In the genomic region with DNA sequence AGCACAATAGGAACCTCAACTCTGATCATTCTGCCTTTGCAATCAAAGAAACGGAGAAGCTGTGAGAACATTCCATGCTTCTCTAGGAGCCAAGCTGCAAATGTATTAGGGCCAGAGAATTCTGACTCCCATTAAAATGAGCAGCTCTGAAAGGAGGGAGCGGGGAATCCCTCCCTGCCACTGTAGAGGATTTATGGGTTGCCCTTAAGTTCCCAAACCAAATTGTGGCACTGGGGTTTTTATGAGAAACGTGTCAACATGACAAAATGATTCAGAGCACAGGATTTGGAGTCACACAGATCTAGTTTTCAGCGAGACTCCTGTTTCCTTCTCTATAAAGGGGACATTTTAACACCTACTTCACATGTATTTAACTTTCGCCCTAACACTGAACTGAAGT, we compare ENCODE assay signal across 8 cellular contexts. TPM values are rescaled to one million over a fixed set of nuclear protein-coding genes. Genes with fewer than 3 reads are reported as not detected.
DNase-seq lines count a peak whose midpoint lies in the region; ATAC-seq and TF ChIP-seq lines count a peak whose summit lies in the region.

No MANE protein-coding gene starts in this region.

- peak overlapping the region; percentile 95 for H3K4me3 Mint-ChIP-seq in activated T-helper 1 cell treated with anti-CD3 and anti-CD28 coated beads, Interleukin-12 subunit alpha, Interleukin-12 subunit beta, Interleukin-2, Interleukin-4 antibody, amounts not matched to agents 30 ng/mL and 10 ng/mL and 1 ng/mL, durations not matched to agents 14 hours and 24 hours and 36 hours

- peak; percentile 10 for DNase-seq in H7
- DNase-seq in activated T-helper 1 cell treated with anti-CD3 and anti-CD28 coated beads, Interleukin-12 subunit alpha, Interleukin-12 subunit beta, Interleukin-2, Interleukin-4 antibody, amounts not matched to agents 30 ng/mL and 10 ng/mL and 1 ng/mL, durations not matched to agents 14 hours and 24 hours and 36 hours (ENCODE audit: low spot score) = no peak
- DNase-seq in hepatocyte (ENCODE audit: low spot score) = no peak
- no peak for DNase-seq in spleen
- DNase-seq in cerebellar nuclear complex (lab: John Stamatoyannopoulos, UW) = no peak
- DNase-seq in DMS 273 (lab: John Stamatoyannopoulos, UW; ENCODE audit: unreplicated experiment) = no peak
- DNase-seq in NCI-H146 (lab: John Stamatoyannopoulos, UW) = no peak

- H2AFZ ChIP-seq in hepatocyte = no peak overlapping the region

- H3K4me2 ChIP-seq in hepatocyte = peak overlapping the region; percentile 73

- peak overlapping the region; percentile 100 for H3K27ac ChIP-seq in hepatocyte
- peak overlapping the region; percentile 94 to 99 (median 97) for H3K27ac ChIP-seq in spleen

- no peaks in the 10 kb centered on the region for H3K36me3 ChIP-seq in H7 (replicated peaks; ENCODE audit: control insufficient read depth, insufficient read depth, low read length)
- H3K36me3 ChIP-seq in hepatocyte (replicated peaks; ENCODE audit: insufficient read depth, low read depth) = no peaks in the 10 kb centered on the region
- no peaks in the 10 kb centered on the region for H3K36me3 ChIP-seq in spleen

- no peaks in the 10 kb centered on the region for H3K9me3 Mint-ChIP-seq in activated T-helper 1 cell treated with anti-CD3 and anti-CD28 coated beads, Interleukin-12 subunit alpha, Interleukin-12 subunit beta, Interleukin-2, Interleukin-4 antibody, amounts not matched to agents 30 ng/mL and 10 ng/mL and 1 ng/mL, durations not matched to agents 14 hours and 24 hours and 36 hours

- no peak for TF ChIP-seq POLR2A in spleen (IDR thresholded peaks at IDR 0.05)

- peaks cover 72% of the 10 kb centered on the region for H3K79me2 ChIP-seq in hepatocyte

- H3K27me3 ChIP-seq in H7 (ENCODE audit: control insufficient read depth, insufficient read depth, low read length) = no peaks in the 10 kb centered on the region
- no peaks in the 10 kb centered on the region for H3K27me3 ChIP-seq in hepatocyte
- H3K27me3 ChIP-seq in spleen (replicated peaks in 1 of 7) = no peaks in the 10 kb centered on the region

- intact Hi-C loops in activated T-helper 1 cell treated with anti-CD3 and anti-CD28 coated beads, Interleukin-12 subunit alpha, Interleukin-12 subunit beta, Interleukin-2, Interleukin-4 antibody, amounts not matched to agents 30 ng/mL and 10 ng/mL and 1 ng/mL, durations not matched to agents 14 hours and 24 hours and 36 hours (cut with micrococcal nuclease) = loop anchor here (1.0 to 5.0 kb wide), 3 partner anchors 8 to 824 kb away; partner anchors contain the start of gene MAP3K1
- intact Hi-C loops in spleen (cut with DNase I; ENCODE audit: low total_unique reads) = no loop called here

- H3K9me2 ChIP-seq in hepatocyte (replicated peaks; ENCODE audit: insufficient read depth) = no peaks in the 10 kb centered on the region

- peaks cover 21% of the 10 kb centered on the region for H3K4me1 ChIP-seq in hepatocyte (ENCODE audit: insufficient read depth)
- peaks cover 9 to 83% (median 62%) of the 10 kb centered on the region in 6 donors for H3K4me1 ChIP-seq in spleen

- ATAC-seq in GM21390 (IDR thresholded peaks at IDR 0.05; ENCODE audit: unreplicated experiment) = no peak

- 18% methylated on average over 5 of the region's 5 CpGs for WGBS in hepatocyte (ENCODE audit: low lambda C conversion rate, missing lambda C conversion rate)
- WGBS in spleen, 5 donors = 31 to 45% (median 41%) methylated on average over 5 of the region's 5 CpGs

- H3K4me3 ChIP-seq in H7 (ENCODE audit: insufficient read depth, low read depth, low read length) (no peak overlapping the region), hepatocyte (peak overlapping the region; percentile 81), spleen (peak overlapping the region; percentile 56 to 79 (median 69))

- peak overlapping the region; percentile 95 for H3K27ac Mint-ChIP-seq in activated T-helper 1 cell treated with anti-CD3 and anti-CD28 coated beads, Interleukin-12 subunit alpha, Interleukin-12 subunit beta, Interleukin-2, Interleukin-4 antibody, amounts not matched to agents 30 ng/mL and 10 ng/mL and 1 ng/mL, durations not matched to agents 14 hours and 24 hours and 36 hours

- no peaks in the 10 kb centered on the region for H3K27me3 Mint-ChIP-seq in activated T-helper 1 cell treated with anti-CD3 and anti-CD28 coated beads, Interleukin-12 subunit alpha, Interleukin-12 subunit beta, Interleukin-2, Interleukin-4 antibody, amounts not matched to agents 30 ng/mL and 10 ng/mL and 1 ng/mL, durations not matched to agents 14 hours and 24 hours and 36 hours (ENCODE audit: insufficient read depth)

- H3K9me3 ChIP-seq in hepatocyte (ENCODE audit: low read depth) (no peaks in the 10 kb centered on the region), spleen (no peaks in the 10 kb centered on the region)

- H4K20me1 ChIP-seq in hepatocyte (ENCODE audit: insufficient read depth, poor library complexity, severe bottlenecking) = peaks cover 53% of the 10 kb centered on the region

- H3K4me1 Mint-ChIP-seq in activated T-helper 1 cell treated with anti-CD3 and anti-CD28 coated beads, Interleukin-12 subunit alpha, Interleukin-12 subunit beta, Interleukin-2, Interleukin-4 antibody, amounts not matched to agents 30 ng/mL and 10 ng/mL and 1 ng/mL, durations not matched to agents 14 hours and 24 hours and 36 hours (ENCODE audit: low read depth) = peaks cover 80% of the 10 kb centered on the region

- no peak for TF ChIP-seq CTCF in hepatocyte (IDR thresholded peaks at IDR 0.05; ENCODE audit: poor library complexity)
- TF ChIP-seq CTCF in spleen (IDR thresholded peaks at IDR 0.05 in 8 of 11, conservative IDR thresholded peaks at IDR 0.05 in 3 of 11) = no peak

- H3K36me3 Mint-ChIP-seq in activated T-helper 1 cell treated with anti-CD3 and anti-CD28 coated beads, Interleukin-12 subunit alpha, Interleukin-12 subunit beta, Interleukin-2, Interleukin-4 antibody, amounts not matched to agents 30 ng/mL and 10 ng/mL and 1 ng/mL, durations not matched to agents 14 hours and 24 hours and 36 hours (ENCODE audit: low read depth) = peaks cover 19% of the 10 kb centered on the region

RNA-seq across cellular contexts. Expression of gene IL6ST, which starts 1.8 kb away (rescaled TPM):
- total RNA-seq in H7 (2014; rRNA removed; shearing (Covaris generic)) = 7.8 and 13.4 TPM in 2 replicates
- total RNA-seq in activated T-helper 1 cell treated with anti-CD3 and anti-CD28 coated beads, Interleukin-12 subunit alpha, Interleukin-12 subunit beta, Interleukin-2, Interleukin-4 antibody, amounts not matched to agents 30 ng/mL and 10 ng/mL and 1 ng/mL, durations not matched to agents 14 hours and 24 hours and 36 hours = 85.8 and 86.1 TPM in 2 replicates
- 503 and 527 TPM in 2 replicates for total RNA-seq in hepatocyte
- 173 and 219 TPM in 2 replicates for polyA plus RNA-seq in hepatocyte
- 100 to 1,000 TPM; 254 to 504 (median 337) TPM for total RNA-seq in spleen
- polyA plus RNA-seq in spleen = 10 to 100 TPM; 20.4 to 33.8 (median 27.6) TPM
